In genomic region chr12:116200812-116201211, GRCh38 we compare ENCODE assay signal across 21 cellular contexts.
DNase-seq lines count a peak whose midpoint lies in the region; ATAC-seq and TF ChIP-seq lines count a peak whose summit lies in the region.
"Had no signal": no experiment of that assay in that cellular context is flagged by ENCODE, and none has a peak within 500 bp of the region (broad histone marks: within the 10 kb centered on the region; RNA-seq: fewer than 3 reads in every experiment).

No MANE protein-coding gene starts in this region.

- no peak overlapping the region for H3K9ac ChIP-seq in fibroblast of lung (ENCODE audit: insufficient read depth, low read length)

- TF ChIP-seq CTCF in fibroblast of lung (conservative IDR thresholded peaks at IDR 0.05 in 1 of 2, IDR thresholded peaks at IDR 0.05 in 1 of 2; ENCODE audit: low read depth in 1 of 2, low read length in 2 of 2) = no peak
- TF ChIP-seq CTCF in psoas muscle (IDR thresholded peaks at IDR 0.05) = no peak

- H3K4me2 ChIP-seq in fibroblast of lung (ENCODE audit: extremely low read depth, insufficient read depth, low read length) = no peak overlapping the region

- peaks cover 4% of the 10 kb centered on the region for H3K4me1 ChIP-seq in fibroblast of lung (ENCODE audit: control insufficient read depth, extremely low read depth, insufficient read depth, low read length)
- peaks cover 87% of the 10 kb centered on the region for H3K4me1 ChIP-seq in psoas muscle

- H4K20me1 ChIP-seq in fibroblast of lung (ENCODE audit: control insufficient read depth, extremely low read depth, insufficient read depth, low read length) = peaks cover 6% of the 10 kb centered on the region

- ATAC-seq in psoas muscle = peak; percentile 49 to 79 (median 57)
- no peak for ATAC-seq in HG03432 (IDR thresholded peaks at IDR 0.05; ENCODE audit: unreplicated experiment)
- ATAC-seq in GM18870 (IDR thresholded peaks at IDR 0.05; ENCODE audit: unreplicated experiment) = no peak
- ATAC-seq: stimulated activated naive CD8-positive, alpha-beta T cell treated with anti-CD3 and anti-CD28 coated beads, Interleukin-15, Interleukin-2, amounts not matched to agents 100 U/mL and 50 U/mL, for 24 hours had no signal

- H3K27ac ChIP-seq in fibroblast of lung (ENCODE audit: insufficient read depth, low read length) = no peak overlapping the region
- no peak overlapping the region for H3K27ac ChIP-seq in psoas muscle
- H3K27ac ChIP-seq: breast epithelium, tibial artery had no signal

- H3K27me3 ChIP-seq in fibroblast of lung (ENCODE audit: control insufficient read depth, insufficient read depth, low read length) = no peaks in the 10 kb centered on the region
- no peaks in the 10 kb centered on the region for H3K27me3 ChIP-seq in psoas muscle (ENCODE audit: insufficient read depth in 3 of 3, low read length in 2 of 3)
- H3K27me3 ChIP-seq: breast epithelium, tibial artery had no signal

- no peak overlapping the region for H2AFZ ChIP-seq in fibroblast of lung (ENCODE audit: low read length)

- 84 to 92% (median 86%) methylated on average over 1 of the region's 1 CpG for WGBS in psoas muscle, 3 donors

- H3K9me3 ChIP-seq in fibroblast of lung (ENCODE audit: control insufficient read depth, insufficient read depth, low read depth, low read length) (no peaks in the 10 kb centered on the region), psoas muscle (no peaks in the 10 kb centered on the region)
- H3K9me3 ChIP-seq: breast epithelium, tibial artery had no signal

- H3K4me3 ChIP-seq in fibroblast of lung (replicated peaks in 1 of 4; ENCODE audit: control extremely low read depth in 1 of 4, insufficient read depth in 1 of 4, low read depth in 3 of 4, low read length in 4 of 4) (no peak overlapping the region), psoas muscle (no peak overlapping the region)
- H3K4me3 ChIP-seq: breast epithelium, skin epidermis, tibial artery had no signal

- H3K36me3 ChIP-seq in fibroblast of lung (ENCODE audit: control insufficient read depth, insufficient read depth, low read length) = no peaks in the 10 kb centered on the region
- no peaks in the 10 kb centered on the region for H3K36me3 ChIP-seq in psoas muscle (ENCODE audit: insufficient read depth in 1 of 2, low read depth in 1 of 2)
- H3K36me3 ChIP-seq: breast epithelium, tibial artery had no signal

- intact Hi-C loops in psoas muscle (cut with DNase I) = no loop called here

- DNase-seq in EL (peak; percentile 68), RPMI7951 (ENCODE audit: low read depth) (peak; percentile 15), fibroblast of lung (ENCODE audit: low read depth in 2 of 2) (peak; percentile 30 to 55), psoas muscle (no peak), COLO829 (ENCODE audit: low spot score) (no peak), NCI-H187 treated with DMSO at 0.1 percent for 48 hours (lab: John Stamatoyannopoulos, UW) (no peak)
- DNase-seq: activated CD4-positive, alpha-beta T cell treated with anti-CD3 and anti-CD28 coated beads, Interleukin-2, amount 10 ng/mL, durations not matched to agents 24 days and 14 days; activated naive CD8-positive, alpha-beta T cell treated with anti-CD3 and anti-CD28 coated beads, Interleukin-2, amount 10 ng/mL, durations not matched to agents 7 days and 5 days; cortex of kidney; DND-41; NCI-H2227 treated with DMSO at 0.1 percent for 48 hours; NCI-H774; nephron progenitor cell; SHP77 treated with DMSO at 0.1 percent for 48 hours; stimulated activated CD4-positive, alpha-beta T cell treated with anti-CD3 and anti-CD28 coated beads, Interleukin-2, amount 100 ng/mL, for 48 hours; stimulated activated naive CD8-positive, alpha-beta T cell treated with anti-CD3 and anti-CD28 coated beads, Interleukin-15, Interleukin-2, amounts not matched to agents 100 U/mL and 50 U/mL, for 24 hours; tibial artery had no signal

- H3K79me2 ChIP-seq in fibroblast of lung (ENCODE audit: control insufficient read depth, insufficient read depth, low read length) = peaks cover 67% of the 10 kb centered on the region

Comparison
In these comparisons a context has a peak if more than half of its experiments do, and no peak if none do; other contexts are left out.
1. DNase-seq: peak in EL (single experiment), RPMI7951 (single experiment) and fibroblast of lung (2 of 2); none in psoas muscle (0 of 2), COLO829 (single experiment) and NCI-H187 treated with DMSO at 0.1 percent for 48 hours (single experiment).
2. ATAC-seq: peak in psoas muscle (4 of 4); none in HG03432 (single experiment) and GM18870 (single experiment).